Comparison of ENCODE assay signal across 14 cellular contexts in the genomic region with DNA sequence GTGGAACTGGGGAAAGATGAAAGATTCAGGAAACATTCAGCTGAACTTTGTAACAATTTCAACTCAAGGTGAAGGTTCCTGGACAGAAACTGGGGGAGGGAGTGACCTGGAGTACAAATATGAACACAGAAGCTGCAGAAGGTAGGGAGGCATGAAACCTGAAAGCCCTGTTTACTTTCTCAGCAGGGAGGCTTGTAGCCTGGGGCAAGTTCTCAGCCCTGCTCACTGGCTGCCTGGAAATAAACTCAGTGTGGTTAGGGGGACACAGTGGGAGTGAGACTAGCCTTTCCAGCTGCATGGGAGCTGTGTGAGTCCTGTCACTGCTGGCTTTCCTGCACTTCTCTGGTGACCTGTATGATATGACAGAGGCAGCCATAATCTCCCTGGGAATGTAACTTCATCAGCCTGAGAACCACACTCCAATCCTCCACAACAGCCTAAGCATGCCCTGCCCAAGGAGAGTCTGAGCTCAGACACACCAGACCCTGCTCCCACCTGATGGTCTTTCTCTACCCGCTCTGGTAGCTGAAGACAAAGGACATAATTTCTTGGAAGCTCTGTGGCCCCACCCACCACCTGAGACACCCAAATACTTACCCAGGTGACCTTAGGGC.
DNase-seq lines count a peak whose midpoint lies in the region; ATAC-seq and TF ChIP-seq lines count a peak whose summit lies in the region.
"Had no signal": no experiment of that assay in that cellular context is flagged by ENCODE, and none has a peak within 500 bp of the region (broad histone marks: within the 10 kb centered on the region; RNA-seq: fewer than 3 reads in every experiment).

No MANE protein-coding gene starts in this region.

- H2AFZ ChIP-seq in MM.1S (ENCODE audit: low read length) (no peak overlapping the region), trophoblast cell (ENCODE audit: insufficient read depth, low read length, poor library complexity) (peak overlapping the region; percentile 11)

- peak overlapping the region; percentile 50 for H2BK120ac ChIP-seq in trophoblast cell (ENCODE audit: insufficient read depth, low read length, poor library complexity)

- no CpG with 5 or more reads among the region's 1 CpG for WGBS in trophoblast cell (ENCODE audit: extremely low coverage, insufficient coverage, insufficient read length)

- H3K4me1 Mint-ChIP-seq in T-helper 17 cell, result no peaks in the 10 kb centered on the region
- H3K4me1 Mint-ChIP-seq: activated naive CD8-positive, alpha-beta T cell treated with anti-CD3 and anti-CD28 coated beads, Interleukin-2, amount 50 U/mL, for 24 hours; naive B cell had no signal

- H2BK5ac ChIP-seq in trophoblast cell (ENCODE audit: low read depth, low read length, poor library complexity), result peak overlapping the region; percentile 91

- H3K4me3 Mint-ChIP-seq in T-helper 17 cell, result no peak overlapping the region
- H3K4me3 Mint-ChIP-seq: activated naive CD8-positive, alpha-beta T cell treated with anti-CD3 and anti-CD28 coated beads, Interleukin-2, amount 50 U/mL, for 24 hours; naive B cell had no signal

- H3K9ac ChIP-seq in MM.1S (ENCODE audit: low read length), result no peak overlapping the region
- no peak overlapping the region for H3K9ac ChIP-seq in trophoblast cell (ENCODE audit: low read length)

- H3K4me2 ChIP-seq in MM.1S (ENCODE audit: low read depth, low read length) (no peak overlapping the region), trophoblast cell (ENCODE audit: low read length) (peak overlapping the region; percentile 56)

- no peak overlapping the region for H3K27ac Mint-ChIP-seq in T-helper 17 cell
- H3K27ac Mint-ChIP-seq: activated naive CD8-positive, alpha-beta T cell treated with anti-CD3 and anti-CD28 coated beads, Interleukin-2, amount 50 U/mL, for 24 hours had no signal

- peak overlapping the region; percentile 37 for H3K23ac ChIP-seq in trophoblast cell (ENCODE audit: low read length)

- H3F3A ChIP-seq in MM.1S (ENCODE audit: insufficient read depth, low read length), result no peaks in the 10 kb centered on the region

- H2BK12ac ChIP-seq in trophoblast cell (ENCODE audit: low read length), result peak overlapping the region; percentile 81

- peak overlapping the region; percentile 21 for H4K8ac ChIP-seq in trophoblast cell (ENCODE audit: low read depth, low read length)

- peaks cover 7% of the 10 kb centered on the region for H3K27me3 Mint-ChIP-seq in T-helper 17 cell
- H3K27me3 Mint-ChIP-seq: naive B cell had no signal

- H3K9me2 ChIP-seq in MM.1S (replicated peaks; ENCODE audit: insufficient read depth, low read length), result no peaks in the 10 kb centered on the region

- H3K4me3 ChIP-seq in MM.1S (ENCODE audit: low read length) (no peak overlapping the region), breast epithelium (no peak overlapping the region), trophoblast cell (ENCODE audit: low read depth, low read length) (no peak overlapping the region)
- H3K4me3 ChIP-seq: dorsolateral prefrontal cortex had no signal

- H3K9me3 ChIP-seq in MM.1S (replicated peaks; ENCODE audit: insufficient read depth, low read length), result no peaks in the 10 kb centered on the region
- peaks cover 0 to 21% of the 10 kb centered on the region in 2 donors for H3K9me3 ChIP-seq in breast epithelium
- H3K9me3 ChIP-seq in trophoblast cell (ENCODE audit: insufficient read depth, low read depth, low read length), result peaks cover 3% of the 10 kb centered on the region
- H3K9me3 ChIP-seq in T-helper 17 cell (ENCODE audit: control insufficient read depth, low read length, poor library complexity, severe bottlenecking), result no peaks in the 10 kb centered on the region

- no peaks in the 10 kb centered on the region for H3K27me3 ChIP-seq in MM.1S (replicated peaks; ENCODE audit: insufficient read depth, low read length)
- H3K27me3 ChIP-seq in breast epithelium, result no peaks in the 10 kb centered on the region
- no peaks in the 10 kb centered on the region for H3K27me3 ChIP-seq in trophoblast cell (ENCODE audit: insufficient read depth, low read length)
- H3K27me3 ChIP-seq: dorsolateral prefrontal cortex had no signal

- peak overlapping the region; percentile 45 for H3K18ac ChIP-seq in trophoblast cell (ENCODE audit: low read length)

- H2AK5ac ChIP-seq in trophoblast cell (ENCODE audit: low read length), result no peak overlapping the region

- TF ChIP-seq CTCF in MM.1S (IDR thresholded peaks at IDR 0.05; ENCODE audit: low read length) (no peak), breast epithelium (IDR thresholded peaks at IDR 0.05) (no peak)

- no peak overlapping the region for H4K12ac ChIP-seq in trophoblast cell (ENCODE audit: low read depth, low read length)

- no peaks in the 10 kb centered on the region for H4K20me1 ChIP-seq in MM.1S (ENCODE audit: insufficient read depth, low read length)

- H3K27ac ChIP-seq in MM.1S (ENCODE audit: low read length) (no peak overlapping the region), breast epithelium (peak overlapping the region; percentile 12 to 71), trophoblast cell (ENCODE audit: low read depth, low read length) (peak overlapping the region; percentile 90)
- H3K27ac ChIP-seq: dorsolateral prefrontal cortex had no signal

- H3K79me1 ChIP-seq in trophoblast cell (ENCODE audit: low read length), result peaks cover 11% of the 10 kb centered on the region

- DNase-seq in MM.1S (peak; percentile 16), breast epithelium (ENCODE audit: low spot score in 2 of 2) (peak in 1 of 2 donors; percentile 61), trophoblast cell (peak; percentile 78 to 79), T-helper 17 cell (no peak), G401 (ENCODE audit: low spot score) (no peak)
- DNase-seq in activated CD4-positive, alpha-beta T cell treated with anti-CD3 and anti-CD28 coated beads, Interleukin-2, amount 50 U/mL, for 1 hour, result no peak
- DNase-seq: activated CD4-positive, CD25-positive, alpha-beta regulatory T cell; activated naive CD8-positive, alpha-beta T cell treated with anti-CD3 and anti-CD28 coated beads, Interleukin-2, amount 50 U/mL, for 24 hours; activated T-cell treated with anti-CD3 and anti-CD28 coated beads for 4 hours; dorsolateral prefrontal cortex; foreskin fibroblast; naive B cell; NCI-H1092 had no signal

- intact Hi-C loops in breast epithelium (cut with DNase I; ENCODE audit: low total_unique reads), result no loop called here

- H3K36me3 Mint-ChIP-seq in T-helper 17 cell (ENCODE audit: low read depth), result no peaks in the 10 kb centered on the region

- no peaks in the 10 kb centered on the region for H3K4me1 ChIP-seq in MM.1S (ENCODE audit: low read length)
- H3K4me1 ChIP-seq in breast epithelium, result no peaks in the 10 kb centered on the region
- H3K4me1 ChIP-seq in trophoblast cell (ENCODE audit: control insufficient read depth in 1 of 2, insufficient read depth in 2 of 2, low read length in 2 of 2), result peaks cover 7 to 10% of the 10 kb centered on the region in 2 experiments

- in situ Hi-C loops in G401 (cut with HindIII; ENCODE audit: low sequenced_read_pairs), result no loop called here

- peak overlapping the region; percentile 33 for H3K14ac ChIP-seq in trophoblast cell (ENCODE audit: low read length)

- H3K79me2 ChIP-seq in MM.1S (ENCODE audit: low read length) (no peaks in the 10 kb centered on the region), trophoblast cell (ENCODE audit: control insufficient read depth, insufficient read depth, low read length, poor library complexity) (peaks cover 2% of the 10 kb centered on the region)

- H4K91ac ChIP-seq in trophoblast cell (ENCODE audit: low read depth, low read length), result peak overlapping the region; percentile 71

- H3K36me3 ChIP-seq in MM.1S (replicated peaks; ENCODE audit: insufficient read depth, low read length), result no peaks in the 10 kb centered on the region
- no peaks in the 10 kb centered on the region for H3K36me3 ChIP-seq in breast epithelium
- H3K36me3 ChIP-seq in trophoblast cell (ENCODE audit: control insufficient read depth in 1 of 2, insufficient read depth in 2 of 2, low read length in 2 of 2), result peaks cover 0 to 6% of the 10 kb centered on the region in 2 experiments

- peak; percentile 9 for ATAC-seq in GM19025 (IDR thresholded peaks at IDR 0.05; ENCODE audit: low read depth, unreplicated experiment)
- no peak for ATAC-seq in T-helper 17 cell
- ATAC-seq: activated naive CD8-positive, alpha-beta T cell treated with anti-CD3 and anti-CD28 coated beads, Interleukin-2, amount 50 U/mL, for 24 hours had no signal

- no peak for TF ChIP-seq POLR2A in breast epithelium (IDR thresholded peaks at IDR 0.05)

- H3K4ac ChIP-seq in trophoblast cell (ENCODE audit: low read depth, low read length), result peak overlapping the region; percentile 13

Comparison
In these comparisons a context has a peak if more than half of its experiments do, and no peak if none do; other contexts are left out.
1. DNase-seq: peak in MM.1S (single experiment) and trophoblast cell (2 of 2); none in T-helper 17 cell (0 of 3), activated CD4-positive, alpha-beta T cell treated with anti-CD3 and anti-CD28 coated beads, Interleukin-2, amount 50 U/mL, for 1 hour (single experiment) and G401 (single experiment).